In the genomic region with DNA sequence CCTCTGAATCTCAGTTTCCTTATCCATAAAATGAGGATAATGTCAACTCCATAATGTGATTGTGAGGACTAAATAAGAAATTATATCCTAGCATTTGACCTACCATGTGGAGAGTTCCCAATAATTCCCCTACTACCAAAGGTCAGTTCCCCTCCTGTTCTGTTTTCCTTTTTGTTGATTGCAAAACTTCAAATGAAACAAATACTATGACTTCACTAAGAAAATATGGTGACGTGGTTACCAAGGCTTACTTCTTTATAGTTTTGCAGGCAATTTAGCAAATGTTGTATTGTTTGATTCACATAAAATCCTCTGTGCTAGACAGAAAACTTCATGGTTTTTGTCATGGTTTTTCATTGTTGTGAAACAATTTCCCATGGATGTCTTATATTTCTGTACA, we compare ENCODE assay signal across 19 cellular contexts.
"Had no signal": no experiment of that assay in that cellular context is flagged by ENCODE, and none has a peak within 500 bp of the region (broad histone marks: within the 10 kb centered on the region; RNA-seq: fewer than 3 reads in every experiment).

No MANE protein-coding gene starts in this region.

- H3K4me1 Mint-ChIP-seq: activated naive CD8-positive, alpha-beta T cell treated with anti-CD3 and anti-CD28 coated beads for 36 hours; naive thymus-derived CD4-positive, alpha-beta T cell had no signal

- H3K27ac ChIP-seq: cardiac muscle cell, lower lobe of right lung, neutrophil, transverse colon had no signal

- ATAC-seq: activated T-cell treated with anti-CD3 and anti-CD28 coated beads, Interleukin-2, amount 50 U/mL, for 4 hours; lower lobe of right lung; naive thymus-derived CD4-positive, alpha-beta T cell had no signal

- H3K9me3 ChIP-seq: lower lobe of right lung, neutrophil, transverse colon had no signal

- H3K4me3 Mint-ChIP-seq: activated CD4-positive, alpha-beta memory T cell treated with anti-CD3 and anti-CD28 coated beads for 36 hours; activated naive CD8-positive, alpha-beta T cell treated with anti-CD3 and anti-CD28 coated beads for 36 hours; activated T-cell treated with anti-CD3 and anti-CD28 coated beads, Interleukin-2, amount 50 U/mL, for 4 hours; naive thymus-derived CD4-positive, alpha-beta T cell; T-helper 2 cell treated with Interferon-gamma antibody and Interleukin-4, amounts not matched to agents 5 μg/mL and 100 μg/mL, for 36 hours had no signal

- H3K4me1 ChIP-seq: lower lobe of right lung, transverse colon had no signal

- H3K27ac Mint-ChIP-seq: activated CD4-positive, alpha-beta memory T cell treated with anti-CD3 and anti-CD28 coated beads for 36 hours; activated naive CD8-positive, alpha-beta T cell treated with anti-CD3 and anti-CD28 coated beads for 36 hours; naive thymus-derived CD4-positive, alpha-beta T cell; T-helper 2 cell treated with Interferon-gamma antibody and Interleukin-4, amounts not matched to agents 5 μg/mL and 100 μg/mL, for 36 hours had no signal

- H3K4me3 ChIP-seq: cardiac muscle cell, lower lobe of right lung, transverse colon had no signal

- H3K36me3 ChIP-seq: cardiac muscle cell, lower lobe of right lung, neutrophil, transverse colon had no signal

- H3K36me3 Mint-ChIP-seq: activated CD4-positive, alpha-beta memory T cell treated with anti-CD3 and anti-CD28 coated beads for 36 hours; activated naive CD8-positive, alpha-beta T cell treated with anti-CD3 and anti-CD28 coated beads for 36 hours had no signal

- H3K27me3 ChIP-seq: cardiac muscle cell, neutrophil, transverse colon had no signal

- DNase-seq: activated CD4-positive, alpha-beta memory T cell treated with anti-CD3 and anti-CD28 coated beads for 36 hours; activated CD4-positive, CD25-positive, alpha-beta regulatory T cell treated with anti-CD3 and anti-CD28 coated beads, Interleukin-2, amount 50 U/mL, for 72 hours; activated effector memory CD4-positive, alpha-beta T cell treated with anti-CD3 and anti-CD28 coated beads, Interleukin-2, amount 50 U/mL, for 16 hours; activated naive CD8-positive, alpha-beta T cell treated with anti-CD3 and anti-CD28 coated beads for 36 hours; activated T-cell treated with anti-CD3 and anti-CD28 coated beads, Interleukin-2, amount 50 U/mL, for 4 hours; aorta; effector CD4-positive, alpha-beta T cell; hypothalamus; kidney glomerular epithelial cell; lower lobe of right lung; naive thymus-derived CD4-positive, alpha-beta T cell; stimulated activated CD4-positive, alpha-beta T cell treated with anti-CD3 and anti-CD28 coated beads, Interleukin-12 subunit alpha, Interleukin-12 subunit beta, amount 100 ng/mL, for 4 hours; stimulated activated naive CD4-positive, alpha-beta T cell; substantia nigra; SW 1271; transverse colon had no signal

- H3K9me3 Mint-ChIP-seq: activated T-cell treated with anti-CD3 and anti-CD28 coated beads, Interleukin-2, amount 50 U/mL, for 4 hours; T-helper 2 cell treated with Interferon-gamma antibody and Interleukin-4, amounts not matched to agents 5 μg/mL and 100 μg/mL, for 36 hours had no signal
